In the genomic region with DNA sequence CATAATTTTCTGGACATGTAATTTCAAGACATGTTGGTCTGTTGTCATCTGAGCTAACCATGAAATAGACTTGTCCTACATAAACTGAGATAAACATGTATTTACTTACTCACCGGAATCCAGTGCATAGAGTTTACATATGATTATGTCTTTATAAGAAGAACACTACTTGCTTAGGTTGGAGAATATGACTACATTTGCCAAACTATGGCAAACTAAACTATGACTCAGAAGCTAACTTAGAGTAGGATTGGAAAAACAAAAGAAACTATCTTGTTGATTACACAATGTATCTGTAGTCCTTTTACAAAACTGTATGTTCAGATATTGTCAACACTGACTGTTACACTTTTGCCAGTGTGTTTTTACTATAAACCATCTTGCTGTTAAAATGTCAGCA, we compare ENCODE assay signal across 18 cellular contexts.
DNase-seq lines count a peak whose midpoint lies in the region; ATAC-seq, FAIRE-seq and TF ChIP-seq lines count a peak whose summit lies in the region.
"Had no signal": no experiment of that assay in that cellular context is flagged by ENCODE, and none has a peak within 500 bp of the region (broad histone marks: within the 10 kb centered on the region; RNA-seq: fewer than 3 reads in every experiment).

No MANE protein-coding gene starts in this region.

- no peaks in the 10 kb centered on the region for H3K36me3 Mint-ChIP-seq in activated naive CD4-positive, alpha-beta T cell treated with anti-CD3 and anti-CD28 coated beads, Interleukin-2, amount 50 U/mL, for 72 hours
- H3K36me3 Mint-ChIP-seq: T-cell had no signal

- H3K9me3 Mint-ChIP-seq in activated naive CD4-positive, alpha-beta T cell treated with anti-CD3 and anti-CD28 coated beads, Interleukin-2, amount 50 U/mL, for 72 hours: no peaks in the 10 kb centered on the region
- H3K9me3 Mint-ChIP-seq: T-cell had no signal

- no peak overlapping the region for H3K27ac Mint-ChIP-seq in activated naive CD4-positive, alpha-beta T cell treated with anti-CD3 and anti-CD28 coated beads, Interleukin-2, amount 50 U/mL, for 72 hours
- H3K27ac Mint-ChIP-seq: T-cell had no signal

- DNase-seq in activated naive CD4-positive, alpha-beta T cell treated with anti-CD3 and anti-CD28 coated beads, Interleukin-2, amount 50 U/mL, for 72 hours (ENCODE audit: low spot score in 2 of 2): no peak
- DNase-seq in activated naive CD4-positive, alpha-beta T cell treated with Interleukin-2 at 50 U/mL for 16 hours: no peak
- DNase-seq in RWPE1 (ENCODE audit: low spot score): peak; percentile 39
- peak; percentile 72 for DNase-seq in fibroblast of gingiva (ENCODE audit: low read depth)
- peak; percentile 66 for DNase-seq in stromal cell of bone marrow (ENCODE audit: low read depth)
- no peak for DNase-seq in H54 (ENCODE audit: insufficient read length, low spot score)
- no peak for DNase-seq in ecto neural progenitor cell (ENCODE audit: low spot score)
- DNase-seq in NCI-H2196 (lab: John Stamatoyannopoulos, UW; ENCODE audit: unreplicated experiment): no peak
- DNase-seq: activated CD4-positive, CD25-positive, alpha-beta regulatory T cell treated with anti-CD3 and anti-CD28 coated beads, Interleukin-2, amount 50 U/mL, for 72 hours; amniotic stem cell; dermis blood vessel endothelial cell; mucosa of descending colon; NCI-H1105; NCI-H446; ovary; T-cell; testis had no signal

- POLR2A ChIA-PET in RWPE1 (lab: Yijun Ruan, JAX; ENCODE audit: low non-redundant PET): no interaction called here

- FAIRE-seq in H54 (lab: Jason Lieb, UNC): no peak
- FAIRE-seq: HTR-8/SVneo had no signal

- no peak for TF ChIP-seq CTCF in RWPE1 (conservative IDR thresholded peaks at IDR 0.05; ENCODE audit: low read depth)

- peak; percentile 61 to 90 for ATAC-seq in activated naive CD4-positive, alpha-beta T cell treated with anti-CD3 and anti-CD28 coated beads, Interleukin-2, amount 50 U/mL, for 72 hours
- ATAC-seq: mucosa of descending colon, T-cell had no signal

- TF ChIP-seq POLR2A in H54 (IDR thresholded peaks at IDR 0.05; ENCODE audit: low read depth, low read length): no peak

- CTCF ChIA-PET in RWPE1 (lab: Yijun Ruan, JAX): no interaction called here

- H3K27ac ChIP-seq in RWPE1: no peak overlapping the region
- H3K27ac ChIP-seq: ovary, testis had no signal

Comparison
In these comparisons a context has a peak if more than half of its experiments do, and no peak if none do; other contexts are left out.
1. DNase-seq: peak in RWPE1 (single experiment), fibroblast of gingiva (single experiment) and stromal cell of bone marrow (single experiment); none in activated naive CD4-positive, alpha-beta T cell treated with anti-CD3 and anti-CD28 coated beads, Interleukin-2, amount 50 U/mL, for 72 hours (0 of 2), activated naive CD4-positive, alpha-beta T cell treated with Interleukin-2 at 50 U/mL for 16 hours (single experiment), H54 (single experiment), ecto neural progenitor cell (single experiment) and NCI-H2196 (single experiment).